ENCODE assay signal across 11 cellular contexts in the genomic region with DNA sequence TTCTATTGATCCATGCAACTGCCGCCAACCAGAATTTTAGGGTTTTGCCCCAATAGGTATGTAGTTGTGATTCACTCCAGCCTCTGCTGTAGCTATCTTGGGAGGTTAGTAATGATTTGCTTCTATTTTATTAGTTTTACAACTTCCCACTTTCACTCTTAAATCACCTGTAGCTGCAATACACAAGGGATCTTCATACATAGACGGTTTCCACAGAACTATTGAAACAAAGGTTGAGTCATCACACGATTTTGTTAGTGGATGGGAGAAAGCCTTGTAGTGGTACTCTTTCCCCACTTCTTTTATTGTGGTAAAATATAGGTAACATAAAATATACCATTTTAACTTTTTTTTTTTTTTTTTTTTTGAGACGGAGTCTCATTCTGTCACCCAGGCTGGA.
DNase-seq lines count a peak whose midpoint lies in the region; ATAC-seq and TF ChIP-seq lines count a peak whose summit lies in the region.
"Had no signal": no experiment of that assay in that cellular context is flagged by ENCODE, and none has a peak within 500 bp of the region (broad histone marks: within the 10 kb centered on the region; RNA-seq: fewer than 3 reads in every experiment).

No MANE protein-coding gene starts in this region.

- H3K27ac ChIP-seq in esophagus muscularis mucosa (replicated peaks in 1 of 4), result no peak overlapping the region
- H3K27ac ChIP-seq in heart right ventricle, result no peak overlapping the region

- H3K4me1 ChIP-seq in esophagus muscularis mucosa, result no peaks in the 10 kb centered on the region
- H3K4me1 ChIP-seq in heart right ventricle, result no peaks in the 10 kb centered on the region

- WGBS in esophagus muscularis mucosa, result 92% methylated on average over 4 of the region's 4 CpGs
- WGBS in heart right ventricle, 2 donors, result 91 to 96% methylated on average over 4 of the region's 4 CpGs

- H3K27me3 ChIP-seq in esophagus muscularis mucosa (no peaks in the 10 kb centered on the region), heart right ventricle (no peaks in the 10 kb centered on the region)

- no peaks in the 10 kb centered on the region for H3K36me3 ChIP-seq in esophagus muscularis mucosa
- H3K36me3 ChIP-seq in heart right ventricle, result no peaks in the 10 kb centered on the region

- H3K4me3 ChIP-seq in esophagus muscularis mucosa, result no peak overlapping the region
- H3K4me3 ChIP-seq in heart right ventricle, result no peak overlapping the region
- H3K4me3 ChIP-seq: smooth muscle cell had no signal

- TF ChIP-seq EP300 in esophagus muscularis mucosa (IDR thresholded peaks at IDR 0.05), result no peak

- TF ChIP-seq POLR2A in esophagus muscularis mucosa (IDR thresholded peaks at IDR 0.05; ENCODE audit: low read depth), result no peak

- intact Hi-C loops in esophagus muscularis mucosa (cut with DNase I) (no loop called here), heart right ventricle (cut with DNase I) (no loop called here)

- TF ChIP-seq CTCF in esophagus muscularis mucosa (IDR thresholded peaks at IDR 0.05) (no peak), heart right ventricle (IDR thresholded peaks at IDR 0.05) (no peak)

- H3K9me3 ChIP-seq in esophagus muscularis mucosa (no peaks in the 10 kb centered on the region), heart right ventricle (no peaks in the 10 kb centered on the region)

- peak; percentile 42 for DNase-seq in germinal center (ENCODE audit: low spot score)
- no peak for DNase-seq in EL
- DNase-seq in esophagus muscularis mucosa (ENCODE audit: extremely low spot score), result no peak
- DNase-seq in heart right ventricle, result no peak
- DNase-seq: activated naive CD4-positive, alpha-beta T cell treated with anti-CD3 and anti-CD28 coated beads, Interleukin-2, amount 10 ng/mL, durations not matched to agents 7 days and 5 days; Calu3; NCI-H1105 had no signal

- ATAC-seq in GM18909 (IDR thresholded peaks at IDR 0.05; ENCODE audit: poor library complexity, unreplicated experiment) (peak; percentile 92), GM21529 (IDR thresholded peaks at IDR 0.05; ENCODE audit: unreplicated experiment) (peak; percentile 94), HG03060 (IDR thresholded peaks at IDR 0.05; ENCODE audit: low read depth, unreplicated experiment) (peak; percentile 87), heart right ventricle (no peak)

Comparison
In these comparisons a context has a peak if more than half of its experiments do, and no peak if none do; other contexts are left out.
1. ATAC-seq: peak in GM18909 (single experiment), GM21529 (single experiment) and HG03060 (single experiment); none in heart right ventricle (0 of 8).